In the genomic region with DNA sequence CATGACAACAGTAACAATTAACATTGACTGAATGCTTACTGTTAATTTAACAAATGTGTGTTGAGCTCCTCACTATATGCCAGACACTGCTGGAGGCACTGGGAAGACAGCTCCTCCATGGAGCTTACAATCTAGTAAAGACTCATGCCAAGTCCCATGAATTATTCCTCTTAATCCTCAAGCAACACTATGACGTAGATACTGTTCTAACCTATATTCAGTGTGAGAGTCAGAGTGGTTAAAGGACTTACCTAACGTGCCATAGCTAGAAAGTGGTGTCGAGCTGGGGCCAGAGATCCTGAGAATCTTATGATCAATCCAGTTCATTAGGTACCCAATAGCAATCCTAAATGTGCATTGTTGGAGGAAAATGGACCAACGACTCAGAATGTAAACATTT, we compare ENCODE assay signal across 1 cellular context.
TF ChIP-seq lines count a peak whose summit lies in the region.

No MANE protein-coding gene starts in this region.

TF ChIP-seq in IMR-90, 13 proteins besides CTCF, POLR2A, EP300 and RAD21:
- TF ChIP-seq SMC3 (IDR thresholded peaks at IDR 0.05; ENCODE audit: low read depth, low read length): no peak
